Comparison of ENCODE assay signal across 21 cellular contexts in the genomic region with DNA sequence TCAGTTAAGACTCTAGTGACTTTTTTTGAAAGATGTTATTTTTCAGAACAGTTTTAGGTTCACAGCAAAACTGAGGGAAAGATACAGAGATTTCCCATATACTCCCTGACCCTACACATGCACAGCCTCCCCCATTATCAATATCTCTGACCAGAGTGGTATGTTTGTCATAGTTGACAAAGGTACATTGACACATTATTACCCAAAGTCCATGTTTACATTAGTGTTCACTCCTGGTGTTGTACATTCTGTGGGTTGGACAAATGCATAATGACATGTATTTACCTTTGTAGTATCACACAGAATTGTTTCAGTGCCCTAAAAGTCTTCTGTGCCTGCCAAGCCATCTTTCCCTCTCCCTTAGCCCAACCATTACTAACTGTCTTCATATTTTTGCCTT.
DNase-seq lines count a peak whose midpoint lies in the region; ATAC-seq, FAIRE-seq and TF ChIP-seq lines count a peak whose summit lies in the region.
"Had no signal": no experiment of that assay in that cellular context is flagged by ENCODE, and none has a peak within 500 bp of the region (broad histone marks: within the 10 kb centered on the region; RNA-seq: fewer than 3 reads in every experiment).

No MANE protein-coding gene starts in this region.

- FAIRE-seq in small intestine (lab: Jason Lieb, UNC) (no peak), D721Med (lab: Jason Lieb, UNC) (no peak)
- FAIRE-seq: A204.1, G401.6, GM12891 had no signal

- no peaks in the 10 kb centered on the region for H3K9me2 ChIP-seq in hepatocyte (replicated peaks; ENCODE audit: insufficient read depth)

- no peaks in the 10 kb centered on the region for H4K20me1 ChIP-seq in hepatocyte (ENCODE audit: insufficient read depth, poor library complexity, severe bottlenecking)
- H4K20me1 ChIP-seq: BLaER1 had no signal

- ATAC-seq in left colon = peak; percentile 78
- ATAC-seq in mucosa of descending colon = peak; percentile 66

- H3K4me3 ChIP-seq in hepatocyte (no peak overlapping the region), mucosa of descending colon (no peak overlapping the region), small intestine (ENCODE audit: low read depth in 1 of 2, low read length in 2 of 2) (no peak overlapping the region)
- H3K4me3 ChIP-seq: BLaER1 had no signal

- H3K4me1 ChIP-seq in hepatocyte (ENCODE audit: insufficient read depth) (peaks cover 13% of the 10 kb centered on the region), mucosa of descending colon (ENCODE audit: low read depth) (no peaks in the 10 kb centered on the region), small intestine (ENCODE audit: control insufficient read depth in 2 of 2, insufficient read depth in 1 of 2, low read depth in 1 of 2, low read length in 1 of 2) (no peaks in the 10 kb centered on the region)
- H3K4me1 ChIP-seq: BE2C, BLaER1 had no signal

- H3K9me3 ChIP-seq in hepatocyte (ENCODE audit: low read depth) (no peaks in the 10 kb centered on the region), mucosa of descending colon (no peaks in the 10 kb centered on the region), small intestine (ENCODE audit: control insufficient read depth, low read depth) (no peaks in the 10 kb centered on the region)
- H3K9me3 ChIP-seq: BE2C had no signal

- TF ChIP-seq CTCF in hepatocyte (IDR thresholded peaks at IDR 0.05; ENCODE audit: poor library complexity) (no peak), mucosa of descending colon (IDR thresholded peaks at IDR 0.05) (no peak), D721Med (IDR thresholded peaks at IDR 0.05; ENCODE audit: insufficient read depth, missing control alignments) (no peak)

- H3K27ac ChIP-seq in hepatocyte (peak overlapping the region; percentile 73), small intestine (ENCODE audit: low read depth in 1 of 2, low read length in 1 of 2) (no peak overlapping the region)
- H3K27ac ChIP-seq: BLaER1 had no signal

- H3K4me2 ChIP-seq in hepatocyte = no peak overlapping the region
- H3K4me2 ChIP-seq: BLaER1 had no signal

- intact Hi-C loops in left colon (cut with DNase I, micrococcal nuclease) = no loop called here
- intact Hi-C loops in mucosa of descending colon (cut with DNase I, micrococcal nuclease) = no loop called here

- DNase-seq in hepatocyte (ENCODE audit: low spot score) (peak; percentile 12), left colon (no peak), mucosa of descending colon (no peak), small intestine (peak; percentile 64), inferior parietal cortex (ENCODE audit: extremely low spot score) (no peak), D721Med (ENCODE audit: insufficient read length, low spot score) (no peak)
- no peak for DNase-seq in stimulated activated CD4-positive, alpha-beta T cell treated with anti-CD3 and anti-CD28 coated beads, Interleukin-4, amount 100 ng/mL, for 1 hour
- DNase-seq: 8988T; ACHN; BE2C; C1 segment of cervical spinal cord; CD4-positive, alpha-beta memory T cell; CD4-positive, CD25-positive, alpha-beta regulatory T cell; CD8-positive, alpha-beta memory T cell; COR-L47; DMS79 treated with DMSO at 0.1 percent for 48 hours; GF-D8 had no signal

- H2AFZ ChIP-seq in hepatocyte = no peak overlapping the region

- no peaks in the 10 kb centered on the region for H3K79me2 ChIP-seq in hepatocyte

- H3K27me3 ChIP-seq in hepatocyte (no peaks in the 10 kb centered on the region), small intestine (ENCODE audit: control insufficient read depth in 2 of 2, insufficient read depth in 2 of 2, low read length in 2 of 2) (no peaks in the 10 kb centered on the region)
- H3K27me3 ChIP-seq: BE2C, BLaER1 had no signal

- H3K36me3 ChIP-seq in hepatocyte (replicated peaks; ENCODE audit: insufficient read depth, low read depth) (no peaks in the 10 kb centered on the region), mucosa of descending colon (ENCODE audit: low read depth) (no peaks in the 10 kb centered on the region), small intestine (ENCODE audit: control insufficient read depth in 2 of 2, insufficient read depth in 2 of 2, low read length in 2 of 2) (no peaks in the 10 kb centered on the region)
- H3K36me3 ChIP-seq: BE2C, BLaER1 had no signal

Comparison
In these comparisons a context has a peak if more than half of its experiments do, and no peak if none do; other contexts are left out.
1. DNase-seq: peak in hepatocyte (single experiment) and small intestine (single experiment); none in left colon (0 of 2), mucosa of descending colon (0 of 3), stimulated activated CD4-positive, alpha-beta T cell treated with anti-CD3 and anti-CD28 coated beads, Interleukin-4, amount 100 ng/mL, for 1 hour (single experiment), inferior parietal cortex (single experiment) and D721Med (single experiment).